15 cellular contexts compared by ENCODE assay signal in genomic region chr19:41911889-41912731, GRCh38. TPM values are rescaled to one million over a fixed set of nuclear protein-coding genes. Genes with fewer than 3 reads are reported as not detected.
A peak's percentile ranks its signal among the peaks of the same experiment; 100 is the strongest.
DNase-seq lines count a peak whose midpoint lies in the region; ATAC-seq, FAIRE-seq and TF ChIP-seq lines count a peak whose summit lies in the region.
"Had no signal": no experiment of that assay in that cellular context is flagged by ENCODE, and none has a peak within 500 bp of the region (broad histone marks: within the 10 kb centered on the region; RNA-seq: fewer than 3 reads in every experiment).

No MANE protein-coding gene starts in this region.

- H3K4me1 ChIP-seq in A549 = peaks cover 21% of the 10 kb centered on the region
- H3K4me1 ChIP-seq in CD8-positive, alpha-beta memory T cell (ENCODE audit: insufficient read depth, low read length) = peaks cover 55% of the 10 kb centered on the region

- H3K4me3 ChIP-seq in A549 (no peak overlapping the region), iPS-18c (ENCODE audit: insufficient read depth, low read depth, low read length) (peak overlapping the region; percentile 31; the same call in 1 of the 2 replicates)
- no peak overlapping the region for H3K4me3 ChIP-seq in CD8-positive, alpha-beta memory T cell (ENCODE audit: low read length)

- TF ChIP-seq EP300 in A549 (IDR thresholded peaks at IDR 0.05) = no peak

- FAIRE-seq in A549 (lab: Jason Lieb, UNC) = no peak

- H3K27ac Mint-ChIP-seq in CD8-positive, alpha-beta memory T cell = peak overlapping the region in 7 of 8 donors; percentile 72 to 88 (median 75)
- peak overlapping the region; percentile 63 to 69 for H3K27ac Mint-ChIP-seq in T-cell
- H3K27ac Mint-ChIP-seq: T-helper 2 cell treated with Interferon-gamma antibody and Interleukin-4, amounts not matched to agents 5 μg/mL and 100 μg/mL, for 36 hours had no signal

- no peaks in the 10 kb centered on the region for H3K36me3 ChIP-seq in CD8-positive, alpha-beta memory T cell (ENCODE audit: insufficient read depth, low read length)

- no peak for TF ChIP-seq CTCF in A549 (IDR thresholded peaks at IDR 0.05)

- H3K27ac ChIP-seq in A549 = no peak overlapping the region
- H3K27ac ChIP-seq in CD8-positive, alpha-beta memory T cell (ENCODE audit: low read depth, low read length) = no peak overlapping the region

- TF ChIP-seq POLR2A in A549 (IDR thresholded peaks at IDR 0.05; ENCODE audit: low read length) = no peak

- peaks cover 0 to 12% (median 0%) of the 10 kb centered on the region in 3 donors for H3K36me3 Mint-ChIP-seq in CD8-positive, alpha-beta memory T cell
- peaks cover 3% of the 10 kb centered on the region for H3K36me3 Mint-ChIP-seq in T-cell

- WGBS in A549 (ENCODE audit: missing lambda C conversion rate) = 71% methylated on average over 29 of the region's 29 CpGs

- no peak for TF ChIP-seq RAD21 in A549 (conservative IDR thresholded peaks at IDR 0.05 in 1 of 2, IDR thresholded peaks at IDR 0.05 in 1 of 2)

- ATAC-seq in A549 (peak; percentile 1 to 6; a peak in 3 of 6 replicates), T-cell (replicated peaks in 1 of 4) (peak in 3 of 4 experiments; percentile 3 to 8 (median 6)), HG03432 (IDR thresholded peaks at IDR 0.05; ENCODE audit: unreplicated experiment) (no peak)

- H3K4me2 ChIP-seq in A549 = no peak overlapping the region

- peaks cover 38 to 59% (median 40%) of the 10 kb centered on the region in 3 donors for H3K4me1 Mint-ChIP-seq in CD8-positive, alpha-beta memory T cell
- H3K4me1 Mint-ChIP-seq in T-cell = peaks cover 40 to 53% (median 45%) of the 10 kb centered on the region in 3 donors

- DNase-seq in A549 (ENCODE audit: low read depth in 1 of 2, low spot score in 1 of 2) (no peak), T-cell (no peak), middle frontal gyrus (ENCODE audit: extremely low spot score, low spot score) (no peak), NCI-H2227 treated with DMSO at 0.1 percent for 48 hours (lab: John Stamatoyannopoulos, UW) (no peak)
- DNase-seq in CD8-positive, alpha-beta memory T cell = no peak
- DNase-seq in stimulated activated CD4-positive, alpha-beta T cell treated with anti-CD3 and anti-CD28 coated beads, Interleukin-12 subunit alpha, Interleukin-12 subunit beta, amount 100 ng/mL, for 4 hours = no peak
- DNase-seq: aorta, C1 segment of cervical spinal cord, NCI-H1048, NCI-H446 treated with DMSO at 0.1 percent for 48 hours had no signal

- CTCF ChIA-PET in A549 (lab: Yijun Ruan, JAX) = interaction anchor here (0.9 to 2.2 kb wide), 9 partner anchors 11 to 463 kb away, joined by 3 to 9 read pairs (median 3); no protein-coding TSS in a partner anchor
- CTCF ChIA-PET in CD8-positive, alpha-beta memory T cell (lab: Charles Lee) = interaction anchor here (1.5 to 2.2 kb wide), 4 partner anchors 12 to 53 kb away, joined by 3 to 8 read pairs (median 5); partner anchors contain the start of gene RPS19
- CTCF ChIA-PET in T-cell (lab: Charles Lee) = interaction anchor here in 1 of 2 donors (0.6 kb wide), 1 partner anchor 16 kb away, joined by 4 read pairs; the partner anchor contains the start of gene ERFL

- no peaks in the 10 kb centered on the region for H3K9me3 Mint-ChIP-seq in CD8-positive, alpha-beta memory T cell
- no peaks in the 10 kb centered on the region for H3K9me3 Mint-ChIP-seq in T-cell
- H3K9me3 Mint-ChIP-seq: T-helper 2 cell treated with Interferon-gamma antibody and Interleukin-4, amounts not matched to agents 5 μg/mL and 100 μg/mL, for 36 hours had no signal

- no peaks in the 10 kb centered on the region for H3K9me3 ChIP-seq in A549
- H3K9me3 ChIP-seq in CD8-positive, alpha-beta memory T cell (ENCODE audit: low read length) = no peaks in the 10 kb centered on the region
- no peaks in the 10 kb centered on the region for H3K9me3 ChIP-seq in iPS-18c (ENCODE audit: control insufficient read depth, insufficient read depth, low read length)

- peak overlapping the region; percentile 11 to 74 (median 60) for H3K4me3 Mint-ChIP-seq in CD8-positive, alpha-beta memory T cell
- H3K4me3 Mint-ChIP-seq in T-cell = peak overlapping the region in 1 of 3 donors; percentile 18
- H3K4me3 Mint-ChIP-seq: T-helper 2 cell treated with Interferon-gamma antibody and Interleukin-4, amounts not matched to agents 5 μg/mL and 100 μg/mL, for 36 hours had no signal

- peaks cover 8 to 20% of the 10 kb centered on the region in 2 donors for H3K27me3 Mint-ChIP-seq in CD8-positive, alpha-beta memory T cell
- H3K27me3 Mint-ChIP-seq in T-cell = peaks cover 4 to 15% of the 10 kb centered on the region in 2 donors

- POLR2A ChIA-PET in A549 (lab: Yijun Ruan, JAX) (interaction anchor here (0.6 to 1.1 kb wide), 3 partner anchors 10 to 47 kb away, joined by 3 to 4 read pairs (median 3); no protein-coding TSS in a partner anchor), T-cell (lab: Charles Lee) (no interaction called here)
- POLR2A ChIA-PET in CD8-positive, alpha-beta memory T cell (lab: Charles Lee) = interaction anchor here (0.6 to 2.0 kb wide), 10 partner anchors 9 to 53 kb away, joined by 3 to 16 read pairs (median 4); no protein-coding TSS in a partner anchor

- H3K27me3 ChIP-seq in CD8-positive, alpha-beta memory T cell (ENCODE audit: insufficient read depth, low read length, poor library complexity, severe bottlenecking) = peaks cover 34% of the 10 kb centered on the region

TF ChIP-seq in A549, 52 proteins besides CTCF, POLR2A, EP300 and RAD21 (continues in another document):
- TF ChIP-seq CHD2 (IDR thresholded peaks at IDR 0.05; ENCODE audit: low read length, partially characterized antibody) = no peak
- TF ChIP-seq FOSL2 (IDR thresholded peaks at IDR 0.05) = no peak
- no peak for TF ChIP-seq FOSL2 (CRISPR knock-in tag; IDR thresholded peaks at IDR 0.05)
- TF ChIP-seq HMGXB4 (CRISPR knock-in tag; IDR thresholded peaks at IDR 0.05; ENCODE audit: borderline replicate concordance) = no peak
- no peak for TF ChIP-seq CHD4 (IDR thresholded peaks at IDR 0.05; ENCODE audit: borderline replicate concordance)

RNA-seq across cellular contexts. Expression of gene ERFL, which starts 16.1 kb away (rescaled TPM):
- polyA plus RNA-seq in A549 (2011; rRNA removed) (0.19 and 0.21 TPM in 2 replicates), A549 (2017; fragmentation: RNase III; extraction: RNeasy Plus Mini Kit Qiagen cat#74134 plus additional on column Dnase treatment) (0.10 to 0.20 TPM (median 0.15 TPM) in 3 replicates)
- polyA plus RNA-seq in A549 (2012; cell fraction: cytosol; rRNA removed) = 0.07 and 0.08 TPM in 2 replicates
- 0.50 and 0.82 TPM in 2 replicates for polyA plus RNA-seq in A549 (2012; cell fraction: nucleus; rRNA removed)
- 0.17 TPM in 1 of 2 replicates, not detected in the other for polyA minus RNA-seq in A549 (2011; rRNA and poly(A)+ RNA removed)
- total RNA-seq in CD8-positive, alpha-beta memory T cell = 1 to 10 TPM; 1.3 to 1.4 TPM
- not detected for polyA plus RNA-seq in CD8-positive, alpha-beta memory T cell
- total RNA-seq in T-cell = 1 to 10 TPM; 5.9 to 8.5 (median 6.3) TPM
- total RNA-seq: dermis microvascular lymphatic vessel endothelial cell, renal cortical epithelial cell had no signal

RNA-seq across cellular contexts. Expression of gene ARHGEF1, which starts 29.1 kb away (rescaled TPM):
- polyA plus RNA-seq in A549 (2011; rRNA removed) (34.5 and 38.0 TPM in 2 replicates), A549 (2017; fragmentation: RNase III; extraction: RNeasy Plus Mini Kit Qiagen cat#74134 plus additional on column Dnase treatment) (71.5 to 92.9 TPM (median 84.2 TPM) in 3 replicates)
- polyA plus RNA-seq in A549 (2012; cell fraction: cytosol; rRNA removed) = 113 and 132 TPM in 2 replicates
- polyA plus RNA-seq in A549 (2012; cell fraction: nucleus; rRNA removed) = 335 and 389 TPM in 2 replicates
- polyA minus RNA-seq in A549 (2011; rRNA and poly(A)+ RNA removed) = 33.2 and 39.9 TPM in 2 replicates
- 100 to 1,000 TPM; 295 to 312 TPM for total RNA-seq in CD8-positive, alpha-beta memory T cell
- polyA plus RNA-seq in CD8-positive, alpha-beta memory T cell = 350 TPM
- 1,000 to 10,000 TPM; 1,130 to 1,360 (median 1,288) TPM for total RNA-seq in T-cell

RNA-seq across cellular contexts. Expression of gene CD79A, which starts 35.0 kb away (rescaled TPM):
- polyA plus RNA-seq in A549 (2011; rRNA removed) (0.52 and 0.57 TPM in 2 replicates), A549 (2017; fragmentation: RNase III; extraction: RNeasy Plus Mini Kit Qiagen cat#74134 plus additional on column Dnase treatment) (0.29 to 0.54 TPM (median 0.29 TPM) in 3 replicates)
- polyA plus RNA-seq in A549 (2012; cell fraction: cytosol; rRNA removed) = 0.53 and 0.65 TPM in 2 replicates
- polyA plus RNA-seq in A549 (2012; cell fraction: nucleus; rRNA removed) = 0.67 and 0.77 TPM in 2 replicates
- polyA minus RNA-seq in A549 (2011; rRNA and poly(A)+ RNA removed) = 0.41 and 0.58 TPM in 2 replicates
- 1 to 10 TPM; 1.3 to 2.2 TPM for total RNA-seq in CD8-positive, alpha-beta memory T cell
- 9.4 TPM for polyA plus RNA-seq in CD8-positive, alpha-beta memory T cell
- total RNA-seq in T-cell = 10 to 100 TPM; 15.9 to 51.1 (median 19.0) TPM

RNA-seq across cellular contexts. Expression of gene RABAC1, which starts 47.0 kb away (rescaled TPM):
- 117 and 137 TPM in 2 replicates for polyA plus RNA-seq in A549 (2011; rRNA removed)
- polyA plus RNA-seq in A549 (2012; cell fraction: cytosol; rRNA removed) = 315 and 361 TPM in 2 replicates
- polyA plus RNA-seq in A549 (2012; cell fraction: nucleus; rRNA removed) = 405 and 426 TPM in 2 replicates
- polyA plus RNA-seq in A549 (2017; fragmentation: RNase III; extraction: RNeasy Plus Mini Kit Qiagen cat#74134 plus additional on column Dnase treatment) = 199 to 247 TPM (median 246 TPM) in 3 replicates
- polyA minus RNA-seq in A549 (2011; rRNA and poly(A)+ RNA removed) = 73.2 and 77.6 TPM in 2 replicates
- total RNA-seq in CD8-positive, alpha-beta memory T cell = 10 to 100 TPM; 74.7 to 83.3 TPM
- polyA plus RNA-seq in CD8-positive, alpha-beta memory T cell = 220 TPM
- 100 to 1,000 TPM in 4 of 5 donors, 10 to 100 TPM in 1; 67.0 to 143 (median 131) TPM for total RNA-seq in T-cell

RNA-seq across cellular contexts. Expression of gene RPS19, which starts 52.1 kb away (rescaled TPM):
- polyA plus RNA-seq in A549 (2011; rRNA removed) = 2,749 and 3,564 TPM in 2 replicates
- polyA plus RNA-seq in A549 (2012; cell fraction: cytosol; rRNA removed) = 3,114 and 3,796 TPM in 2 replicates
- polyA plus RNA-seq in A549 (2012; cell fraction: nucleus; rRNA removed) = 3,748 and 4,898 TPM in 2 replicates
- 7,778 to 7,989 TPM (median 7,924 TPM) in 3 replicates for polyA plus RNA-seq in A549 (2017; fragmentation: RNase III; extraction: RNeasy Plus Mini Kit Qiagen cat#74134 plus additional on column Dnase treatment)
- polyA minus RNA-seq in A549 (2011; rRNA and poly(A)+ RNA removed) = 2,997 and 3,081 TPM in 2 replicates
- total RNA-seq in CD8-positive, alpha-beta memory T cell = 1,000 to 10,000 TPM; 3,036 to 3,142 TPM
- polyA plus RNA-seq in CD8-positive, alpha-beta memory T cell = 6,195 TPM
- total RNA-seq in T-cell = 1,000 to 10,000 TPM; 3,043 to 4,286 (median 3,822) TPM

Comparison
In these comparisons a context has a peak if more than half of its experiments do, and no peak if none do; other contexts are left out.
1. RNA of gene CD79A, which starts 35.0 kb away (total RNA-seq): 15.9 to 51.1 TPM in T-cell; 1.3 to 2.2 TPM in CD8-positive, alpha-beta memory T cell; every median in the first group is over 4 times any median in the second.
2. POLR2A ChIA-PET loops: an anchor here in A549 (0.6 to 1.1 kb wide) and CD8-positive, alpha-beta memory T cell (0.6 to 2.0 kb wide); none called in T-cell.